In the genomic region with DNA sequence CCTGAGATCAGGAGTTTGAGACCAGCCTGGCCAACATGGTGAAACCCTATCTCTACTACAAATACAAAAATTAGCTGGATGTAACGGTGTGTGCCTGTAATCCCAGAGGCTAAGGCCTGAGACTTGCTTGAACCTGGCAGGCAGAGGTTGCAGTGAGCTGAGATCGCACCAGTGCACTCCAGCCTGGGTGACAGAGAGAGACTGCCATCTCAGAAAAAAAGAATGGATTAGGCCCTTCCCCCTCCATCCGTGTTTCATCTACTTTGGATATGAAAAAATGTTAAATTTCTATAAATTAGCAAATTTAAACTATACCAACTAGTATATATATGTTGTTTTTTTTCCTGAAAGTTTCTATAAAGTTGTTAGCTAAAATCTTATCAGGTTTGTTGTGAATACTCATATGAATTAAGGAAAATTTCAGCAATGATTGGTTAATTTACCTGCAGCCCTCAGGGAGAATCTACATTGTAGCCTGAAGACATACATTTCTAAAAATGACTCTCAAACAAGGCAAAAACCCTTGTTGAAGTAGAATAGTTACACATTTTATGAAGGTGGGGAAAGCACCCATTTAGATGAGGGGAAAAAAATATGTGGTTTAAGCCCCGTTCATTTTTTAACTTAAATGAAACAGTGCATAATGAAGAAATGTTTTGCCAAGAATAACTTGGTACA, we compare ENCODE assay signal across 21 cellular contexts.
DNase-seq lines count a peak whose midpoint lies in the region; ATAC-seq, FAIRE-seq and TF ChIP-seq lines count a peak whose summit lies in the region.
"Had no signal": no experiment of that assay in that cellular context is flagged by ENCODE, and none has a peak within 500 bp of the region (broad histone marks: within the 10 kb centered on the region; RNA-seq: fewer than 3 reads in every experiment).

No MANE protein-coding gene starts in this region.

- POLR2A ChIA-PET in GM12878 (lab: Charles Lee) = no interaction called here

- no peak overlapping the region for H3K4me2 ChIP-seq in GM12878 (ENCODE audit: control insufficient read depth, insufficient read depth)
- H3K4me2 ChIP-seq: BLaER1, hepatocyte had no signal

- no peaks in the 10 kb centered on the region for H3K79me2 ChIP-seq in GM12878 (ENCODE audit: control insufficient read depth, insufficient read depth, low read length)
- H3K79me2 ChIP-seq: hepatocyte had no signal

- peaks cover 2 to 3% (median 3%) of the 10 kb centered on the region in 3 donors for H3K27me3 Mint-ChIP-seq in immature natural killer cell (ENCODE audit: low read depth in 3 of 3)

- intact Hi-C loops in GM12878 (cut with micrococcal nuclease; ENCODE audit: unreplicated experiment) = no loop called here

- no peak for FAIRE-seq in GM12878 (lab: Jason Lieb, UNC)

- H3K36me3 ChIP-seq in GM12878 (ENCODE audit: control insufficient read depth in 2 of 2, insufficient read depth in 2 of 2, low read length in 1 of 2) = no peaks in the 10 kb centered on the region
- H3K36me3 ChIP-seq: BLaER1, colonic mucosa had no signal

- CTCF ChIA-PET in GM12878 (lab: Yijun Ruan, JAX) = interaction anchor here (0.7 kb wide), 1 partner anchor 296 kb away, joined by 3 read pairs; no protein-coding TSS in a partner anchor

- H3K27me3 ChIP-seq in GM12878 (replicated peaks in 1 of 2; ENCODE audit: control insufficient read depth in 2 of 2, insufficient read depth in 2 of 2, low read length in 1 of 2) = no peaks in the 10 kb centered on the region
- H3K27me3 ChIP-seq: BLaER1, colonic mucosa, hepatocyte had no signal

- peaks cover 0 to 1% (median 0%) of the 10 kb centered on the region in 6 donors for H3K9me3 Mint-ChIP-seq in immature natural killer cell
- H3K9me3 Mint-ChIP-seq: neural crest cell had no signal

- no TSS peak for BruUV-seq in GM12878 (replicated peaks; lab: Mats Ljungman, UMichigan)

- H3K4me3 ChIP-seq in GM12878 = no peak overlapping the region
- H3K4me3 ChIP-seq: BLaER1, colonic mucosa, hepatocyte had no signal

- no peak overlapping the region for H3K4me3 Mint-ChIP-seq in immature natural killer cell
- H3K4me3 Mint-ChIP-seq: neural crest cell had no signal

- TF ChIP-seq RAD21 in GM12878 (IDR thresholded peaks at IDR 0.05; ENCODE audit: insufficient read depth, low read depth, low read length) = no peak

- TF ChIP-seq POLR2A in GM12878 (IDR thresholded peaks at IDR 0.05; ENCODE audit: low read depth, low read length) = no peak

- no peak overlapping the region for H3K27ac ChIP-seq in GM12878 (ENCODE audit: control insufficient read depth, insufficient read depth)
- H3K27ac ChIP-seq: BLaER1, colonic mucosa, hepatocyte, HL-60 had no signal

- H3K9ac ChIP-seq in GM12878 (ENCODE audit: control insufficient read depth, insufficient read depth, low read length) = no peak overlapping the region
- H3K9ac ChIP-seq: BLaER1 had no signal

- H3K4me1 Mint-ChIP-seq in immature natural killer cell = no peaks in the 10 kb centered on the region

- no peak overlapping the region for H3K27ac Mint-ChIP-seq in immature natural killer cell

- peak in 1 of 2 experiments; percentile 31; a peak in 1 of 4 replicates for TF ChIP-seq EP300 in GM12878 (IDR thresholded peaks at IDR 0.05; ENCODE audit: borderline replicate concordance in 1 of 2, control insufficient read depth in 1 of 2, low read depth in 2 of 2, low read length in 2 of 2)

- peak overlapping the region; percentile 49; the same call in 1 of the 2 replicates for H2AFZ ChIP-seq in GM12878 (ENCODE audit: control insufficient read depth, low read depth, low read length)
- H2AFZ ChIP-seq: hepatocyte had no signal

- WGBS in GM12878 (ENCODE audit: insufficient coverage, insufficient replicate concordance, low lambda C conversion rate, missing lambda C conversion rate) = 33% methylated on average over 4 of the region's 4 CpGs

- SMC1A ChIA-PET in GM12878 (lab: Charles Lee; ENCODE audit: uncharacterized antibody, unreplicated experiment) = interaction anchor here (0.6 to 2.1 kb wide), 7 partner anchors 8 to 55 kb away, joined by 3 to 8 read pairs (median 3); no protein-coding TSS in a partner anchor

- no peaks in the 10 kb centered on the region for H3K4me1 ChIP-seq in GM12878 (ENCODE audit: control insufficient read depth, insufficient read depth, low read length)
- H3K4me1 ChIP-seq: BLaER1, colonic mucosa had no signal

- RAD21 ChIA-PET in GM12878 (lab: Charles Lee; ENCODE audit: unreplicated experiment) = interaction anchor here (0.6 to 1.6 kb wide), 3 partner anchors 9 to 56 kb away, joined by 3 to 8 read pairs (median 3); no protein-coding TSS in a partner anchor

- H4K20me1 ChIP-seq in GM12878 (ENCODE audit: control insufficient read depth, insufficient read depth) = no peaks in the 10 kb centered on the region
- H4K20me1 ChIP-seq: BLaER1 had no signal

- H3K9me3 ChIP-seq in GM12878 (replicated peaks; ENCODE audit: control insufficient read depth, insufficient read depth, low read length) = no peaks in the 10 kb centered on the region
- H3K9me3 ChIP-seq: BLaER1, colonic mucosa had no signal

- ATAC-seq in activated CD4-positive, CD25-positive, alpha-beta regulatory T cell treated with anti-CD3 and anti-CD28 coated beads, Interleukin-2, amount 50 U/mL, for 24 hours = peak; percentile 70 to 80
- ATAC-seq in GM18520 (IDR thresholded peaks at IDR 0.05; ENCODE audit: unreplicated experiment) (peak; percentile 53), HG03432 (IDR thresholded peaks at IDR 0.05; ENCODE audit: unreplicated experiment) (peak; percentile 69), GM12878 (peak; percentile 75)

- DNase-seq in activated CD4-positive, CD25-positive, alpha-beta regulatory T cell treated with anti-CD3 and anti-CD28 coated beads, Interleukin-2, amount 50 U/mL, for 72 hours = no peak
- DNase-seq in GM12878 (ENCODE audit: low read depth, low spot score) (no peak), NCI-H187 (lab: John Stamatoyannopoulos, UW) (no peak), immature natural killer cell (no peak), HK-2 (ENCODE audit: unreplicated experiment) (no peak)
- DNase-seq: activated gamma-delta T cell, colonic mucosa, GF-D8, KG1, kidney glomerular epithelial cell, mesendoderm, NCI-H1105 treated with DMSO at 0.1 percent for 48 hours, NCI-H526 treated with DMSO at 0.1 percent for 48 hours, SIG-M5 had no signal

- in situ Hi-C loops in GM12878 (cut with MboI) = no loop called here

- no peaks in the 10 kb centered on the region for H3K36me3 Mint-ChIP-seq in immature natural killer cell

- no peak for TF ChIP-seq CTCF in GM12878 (IDR thresholded peaks at IDR 0.05 in 2 of 3, conservative IDR thresholded peaks at IDR 0.05 in 1 of 3; ENCODE audit: control insufficient read depth in 2 of 3, extremely low read depth in 1 of 3, insufficient read depth in 1 of 3, low read depth in 3 of 3, low read length in 3 of 3)

TF ChIP-seq in GM12878, 131 proteins besides CTCF, POLR2A, EP300 and RAD21:
- TF ChIP-seq ZZZ3 (IDR thresholded peaks at IDR 0.05; ENCODE audit: control insufficient read depth, insufficient read length, low read depth) (no peak), ZNF384 (IDR thresholded peaks at IDR 0.05; ENCODE audit: borderline replicate concordance, low read depth, low read length) (peak; percentile 25; the same call in 1 of the 2 replicates), RUNX3 (IDR thresholded peaks at IDR 0.05; ENCODE audit: low read length) (peak; percentile 70; the same call in 1 of the 2 replicates), ZNF24 (IDR thresholded peaks at IDR 0.05) (peak; percentile 88), SPI1 (IDR thresholded peaks at IDR 0.05; ENCODE audit: borderline replicate concordance, insufficient read depth, low read depth, low read length) (no peak), ESRRA (IDR thresholded peaks at IDR 0.05; ENCODE audit: low read length) (no peak), JUNB (IDR thresholded peaks at IDR 0.05) (peak; percentile 19; the same call in 1 of the 2 replicates)
TF ChIP-seq in GM12878: peak in this region for 4.
